In genomic region chr18:3230401-3231334, GRCh38 we compare ENCODE assay signal across 14 cellular contexts. TPM values are rescaled to one million over a fixed set of nuclear protein-coding genes. Genes with fewer than 3 reads are reported as not detected.
A peak's percentile ranks its signal among the peaks of the same experiment; 100 is the strongest.
DNase-seq lines count a peak whose midpoint lies in the region; ATAC-seq lines count a peak whose summit lies in the region.
"Had no signal": no experiment of that assay in that cellular context is flagged by ENCODE, and none has a peak within 500 bp of the region (broad histone marks: within the 10 kb centered on the region; RNA-seq: fewer than 3 reads in every experiment).

No MANE protein-coding gene starts in this region.

- no peaks in the 10 kb centered on the region for H3K79me2 ChIP-seq in Karpas-422 (ENCODE audit: low read length)

- no peaks in the 10 kb centered on the region for H4K20me1 ChIP-seq in Karpas-422 (ENCODE audit: insufficient read depth, low read depth, low read length)

- peak; percentile 18 for DNase-seq in ACHN
- DNase-seq in Karpas-422, result peak; percentile 72
- DNase-seq in SK-MEL-5 (ENCODE audit: low read depth, low spot score), result peak; percentile 13
- peak in 1 of 2 donors; percentile 32 for DNase-seq in left colon
- no peak for DNase-seq in naive thymus-derived CD8-positive, alpha-beta T cell
- DNase-seq: DND-41; kidney glomerular epithelial cell; NK-92 treated with Interleukin-12 subunit alpha and Interleukin-12 subunit beta, amount 100 ng/mL, for 24 hours; T-helper 17 cell had no signal

- no peaks in the 10 kb centered on the region for H3K9me2 ChIP-seq in Karpas-422 (replicated peaks; ENCODE audit: insufficient read depth, low read length)

- POLR2A ChIA-PET in naive thymus-derived CD8-positive, alpha-beta T cell (lab: Charles Lee), result interaction anchor here (0.6 kb wide), 1 partner anchor 212 kb away, joined by 3 read pairs; no protein-coding TSS in a partner anchor

- intact Hi-C loops in left colon (cut with DNase I, micrococcal nuclease), result loop anchor here in 1 of 2 donors (10.0 kb wide), 1 partner anchor 306 kb away; no protein-coding TSS in a partner anchor

- in situ Hi-C loops in ACHN (cut with HindIII; ENCODE audit: low pct_ligation_motif_present, low pct_unique_long_range_greater_than_20kb, low sequenced_read_pairs), result no loop called here
- in situ Hi-C loops in SK-MEL-5 (cut with HindIII; ENCODE audit: low pct_unique_long_range_greater_than_20kb, low sequenced_read_pairs), result no loop called here

- ATAC-seq in left colon (peak; percentile 60), GM18511 (IDR thresholded peaks at IDR 0.05; ENCODE audit: unreplicated experiment) (no peak), HG03159 (IDR thresholded peaks at IDR 0.05; ENCODE audit: unreplicated experiment) (no peak), GM21723 (IDR thresholded peaks at IDR 0.05; ENCODE audit: unreplicated experiment) (no peak)
- no peak for ATAC-seq in naive thymus-derived CD8-positive, alpha-beta T cell
- ATAC-seq: T-helper 17 cell had no signal

- no peaks in the 10 kb centered on the region for H3K36me3 ChIP-seq in Karpas-422 (ENCODE audit: insufficient read depth, low read length)

- peaks cover 0 to 6% (median 2%) of the 10 kb centered on the region in 4 donors for H3K4me1 Mint-ChIP-seq in naive thymus-derived CD8-positive, alpha-beta T cell
- H3K4me1 Mint-ChIP-seq: T-helper 17 cell had no signal

- H3K27ac ChIP-seq in Karpas-422 (ENCODE audit: low read length), result no peak overlapping the region

- H3K4me2 ChIP-seq in Karpas-422 (ENCODE audit: low read depth, low read length, poor library complexity, severe bottlenecking), result peak overlapping the region; percentile 20

- no peaks in the 10 kb centered on the region for H3K9me3 ChIP-seq in Karpas-422 (ENCODE audit: low read length)

- H3K4me1 ChIP-seq in Karpas-422 (ENCODE audit: low read length), result peaks cover 3% of the 10 kb centered on the region

- peak overlapping the region in 1 of 10 donors; percentile 76 for H3K27ac Mint-ChIP-seq in naive thymus-derived CD8-positive, alpha-beta T cell
- H3K27ac Mint-ChIP-seq: activated naive CD4-positive, alpha-beta T cell treated with anti-CD3 and anti-CD28 coated beads, Interleukin-2, amount 50 U/mL, for 72 hours; T-helper 17 cell had no signal

- no peak overlapping the region for H3K4me3 Mint-ChIP-seq in naive thymus-derived CD8-positive, alpha-beta T cell
- H3K4me3 Mint-ChIP-seq: neural crest cell, T-helper 17 cell had no signal

- peaks cover 0 to 15% (median 13%) of the 10 kb centered on the region in 3 donors for H3K36me3 Mint-ChIP-seq in naive thymus-derived CD8-positive, alpha-beta T cell
- H3K36me3 Mint-ChIP-seq: activated naive CD4-positive, alpha-beta T cell treated with anti-CD3 and anti-CD28 coated beads, Interleukin-2, amount 50 U/mL, for 72 hours had no signal

- H3K9ac ChIP-seq in Karpas-422 (ENCODE audit: low read length), result no peak overlapping the region

- no peaks in the 10 kb centered on the region for H3K27me3 ChIP-seq in Karpas-422 (ENCODE audit: low read length)

- H3K9me3 Mint-ChIP-seq in naive thymus-derived CD8-positive, alpha-beta T cell, result no peaks in the 10 kb centered on the region
- H3K9me3 Mint-ChIP-seq: neural crest cell had no signal

- H3K4me3 ChIP-seq in Karpas-422 (ENCODE audit: low read length), result no peak overlapping the region

- no peak overlapping the region for H2AFZ ChIP-seq in Karpas-422 (ENCODE audit: low read length)

- no peaks in the 10 kb centered on the region for H3K27me3 Mint-ChIP-seq in naive thymus-derived CD8-positive, alpha-beta T cell

RNA-seq across cellular contexts. Expression of gene MYOM1, which starts 10.9 kb away (rescaled TPM):
- 0.04 TPM in 1 of 2 replicates, not detected in the other for total RNA-seq in Karpas-422 (2014; rRNA removed; shearing (Covaris generic); ENCODE audit: low replicate concordance)
- total RNA-seq in SK-MEL-5 (2014; rRNA removed; shearing (Covaris generic)), result 0.26 and 0.72 TPM in 2 replicates
- 0.44 and 0.51 TPM in 2 replicates for polyA plus RNA-seq in SK-MEL-5 (2015; cell fraction: cytosol; rRNA removed)
- polyA plus RNA-seq in SK-MEL-5 (2015; cell fraction: nucleus; rRNA removed), result 0.07 and 0.32 TPM in 2 replicates
- total RNA-seq in left colon, result 1 to 10 TPM; 3.5 to 9.6 TPM
- total RNA-seq in naive thymus-derived CD8-positive, alpha-beta T cell, result 1 to 10 TPM; 5.5 to 5.6 TPM
- 1 to 10 TPM in 1 of 3 donors, under 1 TPM in 2; 0.52 to 1.5 (median 0.88) TPM for polyA plus RNA-seq in naive thymus-derived CD8-positive, alpha-beta T cell

RNA-seq across cellular contexts. Expression of gene MYL12A, which starts 16.9 kb away (rescaled TPM):
- total RNA-seq in Karpas-422 (2014; rRNA removed; shearing (Covaris generic); ENCODE audit: low replicate concordance), result 300 and 482 TPM in 2 replicates
- total RNA-seq in SK-MEL-5 (2014; rRNA removed; shearing (Covaris generic)), result 528 and 560 TPM in 2 replicates
- polyA plus RNA-seq in SK-MEL-5 (2015; cell fraction: cytosol; rRNA removed), result 168 and 198 TPM in 2 replicates
- 68.9 and 97.1 TPM in 2 replicates for polyA plus RNA-seq in SK-MEL-5 (2015; cell fraction: nucleus; rRNA removed)
- 100 to 1,000 TPM; 520 to 622 TPM for total RNA-seq in left colon
- total RNA-seq in naive thymus-derived CD8-positive, alpha-beta T cell, result 100 to 1,000 TPM; 432 to 443 TPM
- polyA plus RNA-seq in naive thymus-derived CD8-positive, alpha-beta T cell, result 1,000 to 10,000 TPM; 2,292 to 2,558 (median 2,421) TPM

RNA-seq across cellular contexts. Expression of gene MYL12B, which starts 31.3 kb away (rescaled TPM):
- 124 and 254 TPM in 2 replicates for total RNA-seq in Karpas-422 (2014; rRNA removed; shearing (Covaris generic); ENCODE audit: low replicate concordance)
- total RNA-seq in SK-MEL-5 (2014; rRNA removed; shearing (Covaris generic)), result 315 and 343 TPM in 2 replicates
- polyA plus RNA-seq in SK-MEL-5 (2015; cell fraction: cytosol; rRNA removed), result 214 and 216 TPM in 2 replicates
- 46.7 and 49.1 TPM in 2 replicates for polyA plus RNA-seq in SK-MEL-5 (2015; cell fraction: nucleus; rRNA removed)
- total RNA-seq in left colon, result 100 to 1,000 TPM; 563 to 581 TPM
- total RNA-seq in naive thymus-derived CD8-positive, alpha-beta T cell, result 100 to 1,000 TPM; 184 to 194 TPM
- polyA plus RNA-seq in naive thymus-derived CD8-positive, alpha-beta T cell, result 100 to 1,000 TPM; 828 to 956 (median 830) TPM

Comparison
In these comparisons a context has a peak if more than half of its experiments do, and no peak if none do; other contexts are left out.
1. DNase-seq: peak in ACHN (single experiment), Karpas-422 (single experiment) and SK-MEL-5 (single experiment); none in naive thymus-derived CD8-positive, alpha-beta T cell (0 of 10).